Comparison of ENCODE assay signal across 1 cellular context in genomic region chr12:2051700-2052625, GRCh38.
TF ChIP-seq lines count a peak whose summit lies in the region.

No MANE protein-coding gene starts in this region.

TF ChIP-seq in SK-N-SH treated with all-trans-retinoic acid at 6 μM for 48 hours, 23 proteins besides CTCF, POLR2A, EP300 and RAD21 (continued from another document):
- TF ChIP-seq TSHZ2 (CRISPR knock-in tag; IDR thresholded peaks at IDR 0.05) (no peak), SNAI2 (CRISPR knock-in tag; IDR thresholded peaks at IDR 0.05) (no peak), ZFP30 (CRISPR knock-in tag; IDR thresholded peaks at IDR 0.05) (no peak), ZNF565 (CRISPR knock-in tag; conservative IDR thresholded peaks at IDR 0.05; ENCODE audit: low read depth) (no peak), PATZ1 (CRISPR knock-in tag; IDR thresholded peaks at IDR 0.05; ENCODE audit: borderline replicate concordance) (no peak), PPARA (CRISPR knock-in tag; IDR thresholded peaks at IDR 0.05; ENCODE audit: borderline replicate concordance) (no peak)
- TF ChIP-seq, protein P1, sequence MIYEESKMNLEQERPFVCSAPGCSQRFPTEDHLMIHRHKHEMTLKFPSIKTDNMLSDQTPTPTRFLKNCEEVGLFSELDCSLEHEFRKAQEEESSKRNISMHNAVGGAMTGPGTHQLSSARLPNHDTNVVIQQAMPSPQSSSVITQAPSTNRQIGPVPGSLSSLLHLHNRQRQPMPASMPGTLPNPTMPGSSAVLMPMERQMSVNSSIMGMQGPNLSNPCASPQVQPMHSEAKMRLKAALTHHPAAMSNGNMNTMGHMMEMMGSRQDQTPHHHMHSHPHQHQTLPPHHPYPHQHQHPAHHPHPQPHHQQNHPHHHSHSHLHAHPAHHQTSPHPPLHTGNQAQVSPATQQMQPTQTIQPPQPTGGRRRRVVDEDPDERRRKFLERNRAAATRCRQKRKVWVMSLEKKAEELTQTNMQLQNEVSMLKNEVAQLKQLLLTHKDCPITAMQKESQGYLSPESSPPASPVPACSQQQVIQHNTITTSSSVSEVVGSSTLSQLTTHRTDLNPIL (CRISPR knock-in tag; IDR thresholded peaks at IDR 0.05; ENCODE audit: low read depth), result no peak
